In the genomic region with DNA sequence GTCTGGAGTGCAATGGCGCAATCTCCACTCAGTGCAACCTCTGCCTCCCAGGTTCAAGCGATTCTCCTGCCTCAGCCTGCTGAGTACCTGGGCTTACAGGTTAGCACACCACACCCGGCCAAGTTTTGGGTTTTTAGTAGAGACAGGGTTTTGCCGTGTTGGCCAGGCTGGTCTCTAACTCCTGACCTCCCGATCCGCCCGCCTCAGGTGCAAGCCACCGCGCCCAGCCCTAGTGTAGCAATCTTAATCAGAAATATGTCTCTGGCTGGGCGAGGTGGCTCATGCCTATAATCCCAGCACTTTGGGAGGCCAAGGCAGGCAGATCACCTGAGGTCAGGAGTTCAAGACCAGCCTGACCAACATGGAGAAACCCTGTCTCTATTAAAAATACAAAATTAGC, we compare ENCODE assay signal across 1 cellular context. TPM values are rescaled to one million over a fixed set of nuclear protein-coding genes. Genes with fewer than 3 reads are reported as not detected.
"Had no signal": no experiment of that assay in that cellular context is flagged by ENCODE, and none has a peak within 500 bp of the region (broad histone marks: within the 10 kb centered on the region; RNA-seq: fewer than 3 reads in every experiment).

No MANE protein-coding gene starts in this region.

RNA-seq across cellular contexts. Expression of a gene that starts 51.6 kb away (rescaled TPM):
- polyA plus RNA-seq: GM23248 had no signal
